ENCODE assay signal across 24 cellular contexts in the genomic region with DNA sequence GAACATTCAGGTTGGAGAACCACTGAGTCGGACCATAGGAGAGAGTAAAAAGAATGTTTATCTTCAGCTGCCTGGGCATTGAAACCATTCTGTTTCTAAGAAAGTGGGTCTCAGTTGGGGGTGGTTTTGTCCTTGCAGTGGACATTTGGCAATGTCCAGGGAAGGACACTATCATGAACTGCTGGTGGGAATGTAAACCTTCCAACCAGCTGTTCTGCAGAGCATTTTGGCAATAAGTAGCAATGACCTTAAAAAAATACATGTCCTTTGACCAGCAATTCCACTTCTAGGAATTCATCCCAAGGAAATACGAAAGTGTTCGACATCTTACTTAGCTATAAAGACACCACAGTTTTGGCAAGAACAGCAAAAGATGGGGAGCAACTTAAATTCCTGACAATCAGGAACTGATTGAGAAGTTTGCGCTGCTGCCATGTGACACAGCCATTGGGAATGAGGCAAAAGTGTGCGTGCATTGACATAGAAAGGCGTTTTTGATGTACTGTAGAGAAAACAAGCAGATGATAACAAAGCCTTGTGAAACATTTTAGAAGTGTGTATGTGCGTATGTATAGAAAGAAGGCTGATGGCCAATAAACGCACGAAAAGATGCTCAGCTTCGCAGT.
DNase-seq lines count a peak whose midpoint lies in the region; ATAC-seq, FAIRE-seq and TF ChIP-seq lines count a peak whose summit lies in the region.
"Had no signal": no experiment of that assay in that cellular context is flagged by ENCODE, and none has a peak within 500 bp of the region (broad histone marks: within the 10 kb centered on the region; RNA-seq: fewer than 3 reads in every experiment).

No MANE protein-coding gene starts in this region.

- H3K4me3 ChIP-seq in liver (ENCODE audit: low read depth in 1 of 3, low read length in 3 of 3) = peak overlapping the region in 1 of 3 donors; percentile 2
- H3K4me3 ChIP-seq in HepG2 (replicated peaks in 1 of 3; ENCODE audit: insufficient read depth in 1 of 3, low read depth in 2 of 3, low read length in 3 of 3) = no peak overlapping the region
- H3K4me3 ChIP-seq in body of pancreas = no peak overlapping the region
- H3K4me3 ChIP-seq in pancreas = no peak overlapping the region
- H3K4me3 ChIP-seq: A549; BLaER1 treated with 17β-estradiol and CSF1 and Interleukin-3, amounts not matched to agents 10 nM and 100 nM; GM12878 had no signal

- POLR2A ChIA-PET in HepG2 (lab: Yijun Ruan, JAX) = no interaction called here

- TF ChIP-seq EP300 in HepG2 (IDR thresholded peaks at IDR 0.05; ENCODE audit: low read depth in 2 of 2, low read length in 2 of 2) = no peak
- no peak for TF ChIP-seq EP300 in HepG2 (CRISPR knock-in tag; IDR thresholded peaks at IDR 0.05; ENCODE audit: borderline replicate concordance)

- H3K9ac ChIP-seq in liver (ENCODE audit: low read depth in 1 of 2, low read length in 2 of 2) = no peak overlapping the region
- H3K9ac ChIP-seq in HepG2 (ENCODE audit: insufficient read depth, low read depth, low read length) = no peak overlapping the region
- H3K9ac ChIP-seq: BLaER1 treated with 17β-estradiol and CSF1 and Interleukin-3, amounts not matched to agents 10 nM and 100 nM had no signal

- TF ChIP-seq POLR2A in HepG2 (IDR thresholded peaks at IDR 0.05; ENCODE audit: insufficient read depth in 1 of 2, low read depth in 2 of 2, low read length in 2 of 2) = no peak
- no peak for TF ChIP-seq POLR2A in body of pancreas (IDR thresholded peaks at IDR 0.05)

- H3K9me3 ChIP-seq in liver (ENCODE audit: control insufficient read depth in 4 of 4, low read length in 3 of 4) = peaks cover 0 to 8% (median 1%) of the 10 kb centered on the region in 4 donors
- 0 out of 2 replicates have a peak, but pooled peaks cover 4% of the 10 kb centered on the region for H3K9me3 ChIP-seq in HepG2 (ENCODE audit: low read length)
- no peaks in the 10 kb centered on the region for H3K9me3 ChIP-seq in body of pancreas
- no peaks in the 10 kb centered on the region for H3K9me3 ChIP-seq in pancreas

- 89% methylated on average over 10 of the region's 10 CpGs for WGBS in liver
- WGBS in HepG2 (ENCODE audit: low lambda C conversion rate) = 67% methylated on average over 10 of the region's 10 CpGs
- WGBS in body of pancreas, 2 donors = 53 to 60% methylated on average over 10 of the region's 10 CpGs
- WGBS in pancreas, 2 donors = 49 to 70% methylated on average over 10 of the region's 10 CpGs

- CTCF ChIA-PET in HepG2 (lab: Yijun Ruan, JAX; ENCODE audit: low intra/inter-chr PET ratio, low total read pairs) = no interaction called here

- no peak overlapping the region for H3K4me2 ChIP-seq in HepG2 (ENCODE audit: low read depth, low read length)
- H3K4me2 ChIP-seq: A549; BLaER1 treated with 17β-estradiol and CSF1 and Interleukin-3, amounts not matched to agents 10 nM and 100 nM had no signal

- H3K27me3 ChIP-seq in liver (ENCODE audit: control insufficient read depth in 4 of 4, insufficient read depth in 4 of 4, low read length in 3 of 4) = no peaks in the 10 kb centered on the region
- no peaks in the 10 kb centered on the region; a peak in 3 of 5 replicates for H3K27me3 ChIP-seq in HepG2 (ENCODE audit: control insufficient read depth in 1 of 2, insufficient read depth in 2 of 2, low read length in 2 of 2)
- H3K27me3 ChIP-seq in body of pancreas = no peaks in the 10 kb centered on the region
- no peaks in the 10 kb centered on the region for H3K27me3 ChIP-seq in pancreas
- H3K27me3 ChIP-seq: BLaER1 treated with 17β-estradiol and CSF1 and Interleukin-3, amounts not matched to agents 10 nM and 100 nM had no signal

- intact Hi-C loops in HepG2 (cut with micrococcal nuclease; ENCODE audit: unreplicated experiment) = no loop called here
- intact Hi-C loops in body of pancreas (cut with DNase I) = no loop called here
- intact Hi-C loops in pancreas (cut with DNase I) = no loop called here

- FAIRE-seq in HepG2 (lab: Jason Lieb, UNC) (no peak), pancreas (lab: Jason Lieb, UNC) (no peak)
- FAIRE-seq: A549, GM12878, GM12892, GM19239 had no signal

- DNase-seq in HepG2 (ENCODE audit: low spot score) = no peak
- DNase-seq in body of pancreas = peak; percentile 50 to 78 (median 62)
- peak in 3 of 6 donors; percentile 37 to 64 (median 49) for DNase-seq in pancreas
- no peak for DNase-seq in GM13977 (ENCODE audit: low spot score)
- DNase-seq: AML-193; CD4-positive, alpha-beta memory T cell; CD8-positive, alpha-beta memory T cell; COR-L47; DMS 273 treated with DMSO at 0.1 percent for 48 hours; DMS153; DMS53; DMS79; DND-41; EL; GDM1 had no signal

- no peak for ATAC-seq in HepG2
- peak; percentile 83 for ATAC-seq in body of pancreas
- ATAC-seq in pancreas = peak; percentile 66 to 84 (median 80)
- no peak for ATAC-seq in GM21360 (IDR thresholded peaks at IDR 0.05; ENCODE audit: unreplicated experiment)
- ATAC-seq: A549, GM12878 had no signal

- no peaks in the 10 kb centered on the region for H3K79me2 ChIP-seq in HepG2 (ENCODE audit: insufficient read depth, low read length)

- in situ Hi-C loops in HepG2 (cut with HindIII; ENCODE audit: extremely low pct_ligation_motif_present, low pct_unique_long_range_greater_than_20kb) = no loop called here
- in situ Hi-C loops in GM13977 (cut with MboI; ENCODE audit: low pct_unique_long_range_greater_than_20kb, low sequenced_read_pairs, unreplicated experiment) = no loop called here

- H3K36me3 ChIP-seq in liver (ENCODE audit: control insufficient read depth in 4 of 4, insufficient read depth in 3 of 4, low read depth in 1 of 4, low read length in 3 of 4) (no peaks in the 10 kb centered on the region), HepG2 (replicated peaks in 1 of 2; ENCODE audit: control insufficient read depth in 1 of 2, insufficient read depth in 2 of 2, low read length in 2 of 2) (no peaks in the 10 kb centered on the region), body of pancreas (replicated peaks in 1 of 2; ENCODE audit: insufficient read depth in 1 of 2, low read depth in 2 of 2) (no peaks in the 10 kb centered on the region), pancreas (no peaks in the 10 kb centered on the region)

- TF ChIP-seq CTCF in liver (IDR thresholded peaks at IDR 0.05; ENCODE audit: low read depth, low read length, missing input control) (no peak), HepG2 (CRISPR knock-in tag; IDR thresholded peaks at IDR 0.05) (no peak), body of pancreas (IDR thresholded peaks at IDR 0.05) (no peak), pancreas (IDR thresholded peaks at IDR 0.05) (no peak), GM13977 (IDR thresholded peaks at IDR 0.05; ENCODE audit: extremely low read depth, insufficient read depth, missing control alignments) (no peak)

- no peak overlapping the region for H2AFZ ChIP-seq in HepG2 (ENCODE audit: low read length)

- no peaks in the 10 kb centered on the region for H4K20me1 ChIP-seq in HepG2 (ENCODE audit: insufficient read depth, low read length)
- H4K20me1 ChIP-seq: BLaER1 treated with 17β-estradiol and CSF1 and Interleukin-3, amounts not matched to agents 10 nM and 100 nM had no signal

- no TSS peak for BruUV-seq in HepG2 (replicated peaks; lab: Mats Ljungman, UMichigan)

- H3K4me1 ChIP-seq in liver (ENCODE audit: control insufficient read depth in 4 of 4, insufficient read depth in 4 of 4, low read length in 3 of 4) (no peaks in the 10 kb centered on the region), HepG2 (ENCODE audit: insufficient read depth, low read length) (no peaks in the 10 kb centered on the region), body of pancreas (peaks cover 13% of the 10 kb centered on the region), pancreas (peaks cover 0 to 5% (median 0%) of the 10 kb centered on the region in 3 donors)
- H3K4me1 ChIP-seq: A549 had no signal

- H3K27ac ChIP-seq in liver (ENCODE audit: low read depth in 1 of 2, low read length in 2 of 2) (no peak overlapping the region), HepG2 (ENCODE audit: extremely low read length, insufficient read depth, low read length) (no peak overlapping the region), body of pancreas (peak overlapping the region in 3 of 4 donors; percentile 37 to 45 (median 38)), pancreas (no peak overlapping the region)
- H3K27ac ChIP-seq: 22Rv1; A549; BLaER1 treated with 17β-estradiol and CSF1 and Interleukin-3, amounts not matched to agents 10 nM and 100 nM; C4-2B had no signal

- no peak for TF ChIP-seq RAD21 in liver (IDR thresholded peaks at IDR 0.05)
- no peak for TF ChIP-seq RAD21 in HepG2 (CRISPR knock-in tag; IDR thresholded peaks at IDR 0.05)

TF ChIP-seq in liver, 16 proteins besides CTCF, POLR2A, EP300 and RAD21 (continues in another document):
- TF ChIP-seq HNF4A (conservative IDR thresholded peaks at IDR 0.05) = no peak
- no peak for TF ChIP-seq JUND (IDR thresholded peaks at IDR 0.05)
- TF ChIP-seq HNF4G (IDR thresholded peaks at IDR 0.05) = no peak
- TF ChIP-seq EGR1 (IDR thresholded peaks at IDR 0.05; ENCODE audit: low read depth in 2 of 2) = no peak
- TF ChIP-seq, protein P1, sequence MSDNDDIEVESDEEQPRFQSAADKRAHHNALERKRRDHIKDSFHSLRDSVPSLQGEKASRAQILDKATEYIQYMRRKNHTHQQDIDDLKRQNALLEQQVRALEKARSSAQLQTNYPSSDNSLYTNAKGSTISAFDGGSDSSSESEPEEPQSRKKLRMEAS (IDR thresholded peaks at IDR 0.05) = no peak

TF ChIP-seq in HepG2, 621 proteins besides CTCF, POLR2A, EP300 and RAD21 (continues in another document):
- no peak for TF ChIP-seq ZNF431 (CRISPR knock-in tag; IDR thresholded peaks at IDR 0.05; ENCODE audit: borderline replicate concordance, low read depth)
- TF ChIP-seq, protein P2, sequence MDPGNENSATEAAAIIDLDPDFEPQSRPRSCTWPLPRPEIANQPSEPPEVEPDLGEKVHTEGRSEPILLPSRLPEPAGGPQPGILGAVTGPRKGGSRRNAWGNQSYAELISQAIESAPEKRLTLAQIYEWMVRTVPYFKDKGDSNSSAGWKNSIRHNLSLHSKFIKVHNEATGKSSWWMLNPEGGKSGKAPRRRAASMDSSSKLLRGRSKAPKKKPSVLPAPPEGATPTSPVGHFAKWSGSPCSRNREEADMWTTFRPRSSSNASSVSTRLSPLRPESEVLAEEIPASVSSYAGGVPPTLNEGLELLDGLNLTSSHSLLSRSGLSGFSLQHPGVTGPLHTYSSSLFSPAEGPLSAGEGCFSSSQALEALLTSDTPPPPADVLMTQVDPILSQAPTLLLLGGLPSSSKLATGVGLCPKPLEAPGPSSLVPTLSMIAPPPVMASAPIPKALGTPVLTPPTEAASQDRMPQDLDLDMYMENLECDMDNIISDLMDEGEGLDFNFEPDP (CRISPR knock-in tag; conservative IDR thresholded peaks at IDR 0.05) = no peak
- TF ChIP-seq ZBTB21 (CRISPR knock-in tag; IDR thresholded peaks at IDR 0.05) = no peak

Comparison
In these comparisons a context has a peak if more than half of its experiments do, and no peak if none do; other contexts are left out.
1. H3K27ac ChIP-seq: peak in body of pancreas (3 of 4); none in liver (0 of 2), HepG2 (single experiment) and pancreas (0 of 4).
2. ATAC-seq: peak in body of pancreas (single experiment) and pancreas (4 of 4); none in HepG2 (single experiment) and GM21360 (single experiment).
3. DNase-seq: peak in body of pancreas (4 of 4); none in HepG2 (single experiment) and GM13977 (single experiment).